ENCODE assay signal across 9 cellular contexts in the genomic region with DNA sequence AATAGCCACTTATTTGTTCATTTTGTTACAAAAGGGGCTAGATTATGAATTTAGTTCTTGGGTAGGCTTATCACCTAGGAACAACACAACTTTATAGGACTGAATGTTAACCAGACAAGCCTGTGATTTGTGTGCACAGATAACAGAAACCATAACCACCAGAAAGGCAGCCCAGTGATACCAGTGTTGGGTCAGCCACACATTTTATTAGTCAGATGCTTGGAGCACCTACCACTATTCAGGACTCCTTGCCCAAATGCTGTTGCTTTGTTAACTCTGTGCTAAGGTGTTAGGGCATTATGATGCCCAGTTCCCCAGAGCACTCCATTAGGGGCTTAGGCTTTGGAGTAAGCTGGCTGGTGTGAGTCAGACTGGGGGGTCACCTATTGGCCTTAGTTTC. TPM values are rescaled to one million over a fixed set of nuclear protein-coding genes. Genes with fewer than 3 reads are reported as not detected.
DNase-seq lines count a peak whose midpoint lies in the region; ATAC-seq, FAIRE-seq and TF ChIP-seq lines count a peak whose summit lies in the region.
"Had no signal": no experiment of that assay in that cellular context is flagged by ENCODE, and none has a peak within 500 bp of the region (broad histone marks: within the 10 kb centered on the region; RNA-seq: fewer than 3 reads in every experiment).

No MANE protein-coding gene starts in this region.

- TF ChIP-seq EP300 in A549 (IDR thresholded peaks at IDR 0.05): no peak

- peaks cover 18% of the 10 kb centered on the region for H3K4me1 ChIP-seq in A549

- TF ChIP-seq RAD21 in A549 (conservative IDR thresholded peaks at IDR 0.05 in 1 of 2, IDR thresholded peaks at IDR 0.05 in 1 of 2): no peak

- POLR2A ChIA-PET in A549 (lab: Yijun Ruan, JAX): no interaction called here

- no peaks in the 10 kb centered on the region for H3K9me3 ChIP-seq in A549

- peak; percentile 30 to 50; a peak in 3 of 6 replicates for ATAC-seq in A549
- ATAC-seq in GM19035 (IDR thresholded peaks at IDR 0.05; ENCODE audit: unreplicated experiment): peak; percentile 51
- ATAC-seq in HG03103 (IDR thresholded peaks at IDR 0.05; ENCODE audit: low read depth, unreplicated experiment): peak; percentile 62
- no peak for ATAC-seq in central memory CD8-positive, alpha-beta T cell (replicated peaks; ENCODE audit: extremely low read depth, poor library complexity, severe bottlenecking)
- no peak for ATAC-seq in HG03135 (IDR thresholded peaks at IDR 0.05; ENCODE audit: unreplicated experiment)

- peaks cover 8% of the 10 kb centered on the region for H3K36me3 Mint-ChIP-seq in central memory CD8-positive, alpha-beta T cell (ENCODE audit: insufficient read depth)

- no peak overlapping the region for H3K27ac ChIP-seq in A549

- peaks cover 68% of the 10 kb centered on the region for H3K4me1 Mint-ChIP-seq in central memory CD8-positive, alpha-beta T cell

- no peak for DNase-seq in A549 (ENCODE audit: low read depth in 1 of 2, low spot score in 1 of 2)
- DNase-seq in central memory CD8-positive, alpha-beta T cell (ENCODE audit: low spot score in 2 of 2): no peak
- DNase-seq in T1000 (lab: John Stamatoyannopoulos, UW): no peak
- no peak for DNase-seq in KG1 (lab: John Stamatoyannopoulos, UW)
- DNase-seq in HuH-7 (ENCODE audit: low spot score): no peak
- DNase-seq: GF-D8 had no signal

- H3K4me3 Mint-ChIP-seq in central memory CD8-positive, alpha-beta T cell: peak overlapping the region; percentile 8

- peak overlapping the region; percentile 70 for H3K4me2 ChIP-seq in A549

- no peak overlapping the region for H3K4me3 ChIP-seq in A549

- no peak for TF ChIP-seq POLR2A in A549 (IDR thresholded peaks at IDR 0.05; ENCODE audit: low read length)

- no peaks in the 10 kb centered on the region for H3K9me3 Mint-ChIP-seq in central memory CD8-positive, alpha-beta T cell

- no peaks in the 10 kb centered on the region for H3K27me3 Mint-ChIP-seq in central memory CD8-positive, alpha-beta T cell

- no peak for TF ChIP-seq CTCF in A549 (IDR thresholded peaks at IDR 0.05)

- FAIRE-seq in A549 (lab: Jason Lieb, UNC): no peak

- CTCF ChIA-PET in A549 (lab: Yijun Ruan, JAX): no interaction called here

- H3K27ac Mint-ChIP-seq in central memory CD8-positive, alpha-beta T cell (ENCODE audit: low read depth): no peak overlapping the region

TF ChIP-seq in A549, 52 proteins besides CTCF, POLR2A, EP300 and RAD21:
- TF ChIP-seq RFX5 (IDR thresholded peaks at IDR 0.05): no peak

RNA-seq across cellular contexts. Expression of a gene that starts 22.5 kb away (rescaled TPM):
- polyA plus RNA-seq in A549 (2011; rRNA removed) (3.0 and 3.5 TPM in 2 replicates), A549 (2017; fragmentation: RNase III; extraction: RNeasy Plus Mini Kit Qiagen cat#74134 plus additional on column Dnase treatment) (2.1 to 2.5 TPM (median 2.1 TPM) in 3 replicates)
- 1.1 and 1.2 TPM in 2 replicates for polyA plus RNA-seq in A549 (2012; cell fraction: cytosol; rRNA removed)
- polyA plus RNA-seq in A549 (2012; cell fraction: nucleus; rRNA removed): 0.67 and 0.93 TPM in 2 replicates
- polyA minus RNA-seq in A549 (2011; rRNA and poly(A)+ RNA removed): 5.8 and 6.8 TPM in 2 replicates

Comparison
In these comparisons a context has a peak if more than half of its experiments do, and no peak if none do; other contexts are left out.
1. ATAC-seq: peak in A549 (2 of 2), GM19035 (single experiment) and HG03103 (single experiment); none in central memory CD8-positive, alpha-beta T cell (single experiment) and HG03135 (single experiment).